Comparison of ENCODE assay signal across 14 cellular contexts in genomic region chr10:8035641-8036520, GRCh38. TPM values are rescaled to one million over a fixed set of nuclear protein-coding genes. Genes with fewer than 3 reads are reported as not detected.
DNase-seq lines count a peak whose midpoint lies in the region; ATAC-seq, FAIRE-seq and TF ChIP-seq lines count a peak whose summit lies in the region.
"Had no signal": no experiment of that assay in that cellular context is flagged by ENCODE, and none has a peak within 500 bp of the region (broad histone marks: within the 10 kb centered on the region; RNA-seq: fewer than 3 reads in every experiment).

No MANE protein-coding gene starts in this region.

- no peak overlapping the region for H3K9ac ChIP-seq in H1 (replicated peaks in 1 of 4; ENCODE audit: extremely low read depth in 1 of 4, low read depth in 3 of 4, low read length in 3 of 4)
- no peak overlapping the region for H3K9ac ChIP-seq in neural progenitor cell

- H4K5ac ChIP-seq in H1 (ENCODE audit: insufficient read length, low read depth, low read length): no peak overlapping the region

- H3F3A ChIP-seq in neural progenitor cell (ENCODE audit: low read depth): peaks cover 11% of the 10 kb centered on the region

- H3K9me3 Mint-ChIP-seq in IgD-negative memory B cell (peaks cover 2 to 9% (median 6%) of the 10 kb centered on the region in 3 donors), neural progenitor cell (peaks cover 2% of the 10 kb centered on the region)

- H3K4me1 ChIP-seq in H1 (replicated peaks in 1 of 4; ENCODE audit: control insufficient read depth in 3 of 4, insufficient read depth in 4 of 4, low read length in 3 of 4) (peaks cover 7 to 22% (median 12%) of the 10 kb centered on the region in 4 experiments), neural progenitor cell (peaks cover 27% of the 10 kb centered on the region)
- H3K4me1 ChIP-seq: prostate gland, SJSA1 had no signal

- no peak overlapping the region for H2BK20ac ChIP-seq in H1 (ENCODE audit: low read length)

- ATAC-seq in HG02759 (IDR thresholded peaks at IDR 0.05; ENCODE audit: unreplicated experiment): no peak

- H2BK120ac ChIP-seq in H1 (replicated peaks; ENCODE audit: low read depth, low read length): no peak overlapping the region

- H3K4me1 Mint-ChIP-seq in IgD-negative memory B cell: peaks cover 4 to 8% (median 6%) of the 10 kb centered on the region in 3 donors
- H3K4me1 Mint-ChIP-seq in neural progenitor cell: peaks cover 19% of the 10 kb centered on the region

- H3K4me3 Mint-ChIP-seq in IgD-negative memory B cell (peak overlapping the region in 2 of 4 donors; percentile 72 to 74), neural progenitor cell (peak overlapping the region; percentile 80)

- H3K79me2 ChIP-seq in H1 (ENCODE audit: control insufficient read depth in 1 of 2, insufficient read depth in 2 of 2, low read length in 2 of 2) (no peaks in the 10 kb centered on the region), neural progenitor cell (ENCODE audit: low read depth) (no peaks in the 10 kb centered on the region)

- H2AK5ac ChIP-seq in H1 (ENCODE audit: low read depth, low read length): no peak overlapping the region

- POLR2A ChIA-PET in H1 (lab: Charles Lee; ENCODE audit: partially characterized antibody): interaction anchor here (2.1 kb wide), 1 partner anchor 15 kb away, joined by 10 read pairs; no protein-coding TSS in a partner anchor

- no peak overlapping the region for H3K23ac ChIP-seq in H1 (ENCODE audit: insufficient read length)

- H3K4me2 ChIP-seq in H1 (ENCODE audit: insufficient read depth in 1 of 2, low read depth in 2 of 2, low read length in 2 of 2) (peak overlapping the region; percentile 72 to 74), neural progenitor cell (peak overlapping the region; percentile 69)

- H3K56ac ChIP-seq in H1 (replicated peaks; ENCODE audit: insufficient read length, low read depth, low read length): no peak overlapping the region

- H3K36me3 Mint-ChIP-seq in IgD-negative memory B cell: no peaks in the 10 kb centered on the region
- H3K36me3 Mint-ChIP-seq in neural progenitor cell: no peaks in the 10 kb centered on the region

- no peak overlapping the region for H3K14ac ChIP-seq in H1 (ENCODE audit: insufficient read length)

- 6% methylated on average over 45 of the region's 47 CpGs; no CpG with 5 or more reads in 1 of the 2 experiments for WGBS in H1 (ENCODE audit: extremely low coverage in 1 of 2, insufficient coverage in 1 of 2, insufficient read length in 1 of 2, insufficient replicate concordance in 2 of 2, low coverage in 1 of 2, low lambda C conversion rate in 2 of 2, missing lambda C conversion rate in 1 of 2), 2 experiments

- H2AFZ ChIP-seq in H1 (ENCODE audit: low read length) (no peak overlapping the region), neural progenitor cell (replicated peaks) (no peak overlapping the region)

- H3K4ac ChIP-seq in H1 (replicated peaks; ENCODE audit: insufficient read length, low read depth, low read length): no peak overlapping the region

- TF ChIP-seq POLR2A in H1 (IDR thresholded peaks at IDR 0.05; ENCODE audit: control extremely low read depth in 1 of 2, low read depth in 2 of 2, low read length in 2 of 2): no peak

- H4K20me1 ChIP-seq in H1 (replicated peaks in 1 of 2; ENCODE audit: control insufficient read depth in 1 of 2, insufficient read depth in 2 of 2, low read length in 2 of 2) (peaks cover 14 to 27% of the 10 kb centered on the region in 2 experiments), neural progenitor cell (ENCODE audit: low read depth) (peaks cover 75% of the 10 kb centered on the region)

- no peak for TF ChIP-seq EP300 in H1 (IDR thresholded peaks at IDR 0.05; ENCODE audit: borderline replicate concordance in 1 of 2, low read depth in 2 of 2, low read length in 2 of 2)

- peaks cover 63% of the 10 kb centered on the region for H3K27me3 Mint-ChIP-seq in IgD-negative memory B cell
- H3K27me3 Mint-ChIP-seq in neural progenitor cell (ENCODE audit: insufficient read depth, low read depth): peaks cover 87% of the 10 kb centered on the region

- TF ChIP-seq RAD21 in H1 (IDR thresholded peaks at IDR 0.05 in 1 of 2, conservative IDR thresholded peaks at IDR 0.05 in 1 of 2; ENCODE audit: low read depth in 2 of 2, low read length in 2 of 2): no peak

- CTCF ChIA-PET in H1 (lab: Charles Lee; ENCODE audit: partially characterized antibody): interaction anchor here (0.8 kb wide), 1 partner anchor 155 kb away, joined by 3 read pairs; no protein-coding TSS in a partner anchor

- H3K27ac Mint-ChIP-seq in IgD-negative memory B cell (peak overlapping the region; percentile 76 to 97 (median 89)), neural progenitor cell (peak overlapping the region; percentile 31)

- H4K8ac ChIP-seq in H1 (ENCODE audit: extremely low read depth, insufficient read depth, low read length): no peak overlapping the region

- no peak overlapping the region for H2BK12ac ChIP-seq in H1 (ENCODE audit: low read depth, low read length)

- DNase-seq in ELF-1 (ENCODE audit: low read depth, low spot score) (peak; percentile 32), H1 (ENCODE audit: low read depth in 1 of 2, low spot score in 2 of 2) (peak in 1 of 2 experiments; percentile 54), neural progenitor cell (ENCODE audit: low spot score) (peak; percentile 71), Kasumi-1 (lab: John Stamatoyannopoulos, UW) (no peak)
- DNase-seq in effector CD8-positive, alpha-beta T cell (lab: John Stamatoyannopoulos, UW): no peak
- DNase-seq: activated CD4-positive, alpha-beta T cell treated with anti-CD3 and anti-CD28 coated beads for 4 hours; anterior cingulate cortex; effector CD4-positive, alpha-beta T cell; NCI-H1436; stimulated activated CD4-positive, alpha-beta T cell treated with anti-CD3 and anti-CD28 coated beads, Interleukin-4, amount 100 ng/mL, for 4 hours had no signal

- H3K27me3 ChIP-seq in H1 (replicated peaks in 1 of 4; ENCODE audit: control insufficient read depth in 3 of 4, extremely low read depth in 1 of 4, insufficient read depth in 3 of 4, low read length in 3 of 4): peaks cover 65 to 95% (median 90%) of the 10 kb centered on the region in 4 experiments
- H3K27me3 ChIP-seq in neural progenitor cell: peaks cover 100% of the 10 kb centered on the region

- H3K9me3 ChIP-seq in H1 (ENCODE audit: insufficient read depth in 2 of 2, low read depth in 1 of 2, low read length in 1 of 2) (no peaks in the 10 kb centered on the region), neural progenitor cell (ENCODE audit: low read depth) (no peaks in the 10 kb centered on the region)
- H3K9me3 ChIP-seq: prostate gland had no signal

- H3K79me1 ChIP-seq in H1 (ENCODE audit: low read depth, low read length): no peaks in the 10 kb centered on the region; the same call in 1 of the 2 replicates

- H3K18ac ChIP-seq in H1 (ENCODE audit: extremely low read depth, low read length): no peak overlapping the region

- H4K91ac ChIP-seq in H1 (replicated peaks; ENCODE audit: insufficient read length, low read length): no peak overlapping the region

- no peak for FAIRE-seq in H1 (lab: Jason Lieb, UNC)

- H3K27ac ChIP-seq in H1 (ENCODE audit: low read depth, low read length): no peak overlapping the region
- no peak overlapping the region for H3K27ac ChIP-seq in neural progenitor cell
- H3K27ac ChIP-seq: prostate gland, SJSA1 had no signal

- H2BK15ac ChIP-seq in H1 (ENCODE audit: low read length): no peak overlapping the region

- H3K23me2 ChIP-seq in H1 (ENCODE audit: low read depth, low read length): no peaks in the 10 kb centered on the region; the same call in 1 of the 2 replicates

- H3K4me3 ChIP-seq in H1 (ENCODE audit: extremely low read depth in 1 of 4, insufficient read depth in 2 of 4, low read depth in 3 of 4, low read length in 4 of 4) (peak overlapping the region in 1 of 4 experiments; percentile 57; a peak in 2 of 8 replicates), neural progenitor cell (peak overlapping the region; percentile 30)
- H3K4me3 ChIP-seq: prostate gland, SJSA1 had no signal

- H3K36me3 ChIP-seq in H1 (ENCODE audit: control insufficient read depth in 2 of 4, insufficient read depth in 4 of 4, low read length in 3 of 4): peaks cover 0 to 2% (median 0%) of the 10 kb centered on the region in 4 experiments; a peak in 1 of 8 replicates
- no peaks in the 10 kb centered on the region for H3K36me3 ChIP-seq in neural progenitor cell
- H3K36me3 ChIP-seq: prostate gland, SJSA1 had no signal

- TF ChIP-seq CTCF in H1 (IDR thresholded peaks at IDR 0.05; ENCODE audit: control extremely low read depth in 1 of 3, insufficient read depth in 1 of 3, low read depth in 1 of 3, low read length in 3 of 3) (no peak), neural progenitor cell (IDR thresholded peaks at IDR 0.05) (no peak)

- no peak overlapping the region for H2BK5ac ChIP-seq in H1 (ENCODE audit: low read depth, low read length)

TF ChIP-seq in H1, 55 proteins besides CTCF, POLR2A, EP300 and RAD21 (continues in another document):
- no peak for TF ChIP-seq MAX (IDR thresholded peaks at IDR 0.05)
- peak; percentile 79 for TF ChIP-seq EZH2 (IDR thresholded peaks at IDR 0.05; ENCODE audit: low read depth, low read length, severe bottlenecking)
- TF ChIP-seq KDM5A (IDR thresholded peaks at IDR 0.05; ENCODE audit: low read length): no peak
- TF ChIP-seq SP1 (IDR thresholded peaks at IDR 0.05; ENCODE audit: low read depth, low read length): peak; percentile 4; the same call in 1 of the 2 replicates
- peak; percentile 56; the same call in 1 of the 2 replicates for TF ChIP-seq SUZ12 (IDR thresholded peaks at IDR 0.05; ENCODE audit: low read length)

RNA-seq across cellular contexts. Expression of gene GATA3, which starts 18.6 kb away (rescaled TPM):
- polyA plus RNA-seq in IgD-negative memory B cell (2.0 TPM), H1 (2011; rRNA removed) (0.02 and 0.11 TPM in 2 replicates)
- total RNA-seq in H1 (2021; fragmentation: NEBNext Ultra II Directional; extraction: Animal tissue kit (Norgen Biotek cat#: 25700)): 0.43 and 0.80 TPM in 2 replicates
- polyA plus RNA-seq in H1 (2011; cell fraction: cytosol; rRNA removed): 0.06 TPM
- polyA plus RNA-seq in H1 (2011; cell fraction: nucleus; rRNA removed): 0.04 TPM
- 0.13 to 0.23 TPM (median 0.18 TPM) in 3 of 4 replicates, not detected in the other for polyA plus RNA-seq in H1 (2012, experiment 1 of 2)
- polyA plus RNA-seq in H1 (2012, experiment 2 of 2): 0.21 TPM
- polyA plus RNA-seq in H1 (2013, experiment 1 of 2): 0.30 TPM
- 0.29 TPM for polyA plus RNA-seq in H1 (2013, experiment 2 of 2)
- not detected in 2 replicates for polyA minus RNA-seq in H1 (2011; rRNA and poly(A)+ RNA removed)
- not detected for polyA minus RNA-seq in H1 (2011; cell fraction: cytosol; rRNA and poly(A)+ RNA removed)
- polyA minus RNA-seq in H1 (2011; cell fraction: nucleus; rRNA and poly(A)+ RNA removed): not detected
- 0.09 TPM in 1 of 2 replicates, not detected in the other for total RNA-seq in neural progenitor cell (ENCODE audit: low replicate concordance)
- total RNA-seq: SJSA1 had no signal

Comparison
In these comparisons a context has a peak if more than half of its experiments do, and no peak if none do; other contexts are left out.
1. DNase-seq: peak in ELF-1 (single experiment) and neural progenitor cell (single experiment); none in Kasumi-1 (0 of 2) and effector CD8-positive, alpha-beta T cell (single experiment).